ENCODE assay signal across 1 cellular context in genomic region chr14:81170104-81170828, GRCh38.
TF ChIP-seq lines count a peak whose summit lies in the region.

No MANE protein-coding gene starts in this region.

TF ChIP-seq in HepG2, 621 proteins besides CTCF, POLR2A, EP300 and RAD21 (continued from another document and continues in another):
- TF ChIP-seq ZNF142 (CRISPR knock-in tag; IDR thresholded peaks at IDR 0.05): peak; percentile 20; the same call in 1 of the 2 replicates
- peak; percentile 73 for TF ChIP-seq ZNF574 (CRISPR knock-in tag; IDR thresholded peaks at IDR 0.05)
- TF ChIP-seq ZNF430 (CRISPR knock-in tag; IDR thresholded peaks at IDR 0.05): no peak
- peak; percentile 49 for TF ChIP-seq RBM39 (IDR thresholded peaks at IDR 0.05; ENCODE audit: low read depth, low read length, poor library complexity, severe bottlenecking)
- no peak for TF ChIP-seq E2F2 (CRISPR knock-in tag; IDR thresholded peaks at IDR 0.05; ENCODE audit: borderline replicate concordance)
- TF ChIP-seq ZNF687 (CRISPR knock-in tag; IDR thresholded peaks at IDR 0.05): peak; percentile 89
- TF ChIP-seq THAP11 (CRISPR knock-in tag; IDR thresholded peaks at IDR 0.05): peak; percentile 23; the same call in 1 of the 2 replicates
- no peak for TF ChIP-seq GABPA (IDR thresholded peaks at IDR 0.05; ENCODE audit: low read depth, low read length)
- no peak for TF ChIP-seq GABPA (CRISPR knock-in tag; IDR thresholded peaks at IDR 0.05; ENCODE audit: low read depth)
- TF ChIP-seq ZNF343 (CRISPR knock-in tag; IDR thresholded peaks at IDR 0.05): peak; percentile 85; the same call in 1 of the 2 replicates
- no peak for TF ChIP-seq ZNF775 (CRISPR knock-in tag; IDR thresholded peaks at IDR 0.05; ENCODE audit: borderline replicate concordance)
- TF ChIP-seq ZNF136 (CRISPR knock-in tag; IDR thresholded peaks at IDR 0.05; ENCODE audit: low read depth): no peak
- TF ChIP-seq SMC3 (IDR thresholded peaks at IDR 0.05; ENCODE audit: low read length): peak; percentile 54
- TF ChIP-seq SAFB2 (CRISPR knock-in tag; IDR thresholded peaks at IDR 0.05; ENCODE audit: borderline replicate concordance, low read depth): no peak
- TF ChIP-seq GLI4 (CRISPR knock-in tag; IDR thresholded peaks at IDR 0.05; ENCODE audit: borderline replicate concordance): 0 out of 2 replicates have a peak, but pooled peaks have one; percentile 2
- no peak for TF ChIP-seq ZNF883 (CRISPR knock-in tag; IDR thresholded peaks at IDR 0.05; ENCODE audit: not compliant biosample characterization)
- TF ChIP-seq ZBTB42 (CRISPR knock-in tag; IDR thresholded peaks at IDR 0.05): no peak
- no peak for TF ChIP-seq ZNF792 (CRISPR knock-in tag; IDR thresholded peaks at IDR 0.05)
- peak; percentile 4; the same call in 1 of the 2 replicates for TF ChIP-seq HNF4A (CRISPR knock-in tag; IDR thresholded peaks at IDR 0.05)
- no peak for TF ChIP-seq ZNF7 (CRISPR knock-in tag; IDR thresholded peaks at IDR 0.05)
- TF ChIP-seq TERF1 (CRISPR knock-in tag; IDR thresholded peaks at IDR 0.05): no peak
- peak; percentile 70 for TF ChIP-seq MAX (IDR thresholded peaks at IDR 0.05)
- TF ChIP-seq ZNF839 (CRISPR knock-in tag; IDR thresholded peaks at IDR 0.05; ENCODE audit: borderline replicate concordance): peak; percentile 86; the same call in 1 of the 2 replicates
- TF ChIP-seq RELA (CRISPR knock-in tag; IDR thresholded peaks at IDR 0.05): no peak
- no peak for TF ChIP-seq SNRNP70 (IDR thresholded peaks at IDR 0.05; ENCODE audit: low read depth, low read length)
- no peak for TF ChIP-seq JDP2 (CRISPR knock-in tag; IDR thresholded peaks at IDR 0.05; ENCODE audit: borderline replicate concordance)
- TF ChIP-seq ZNF552 (CRISPR knock-in tag; IDR thresholded peaks at IDR 0.05; ENCODE audit: borderline replicate concordance): no peak
- peak; percentile 90 for TF ChIP-seq FOSL2 (CRISPR knock-in tag; IDR thresholded peaks at IDR 0.05)
- no peak for TF ChIP-seq CSRNP2 (CRISPR knock-in tag; conservative IDR thresholded peaks at IDR 0.05; ENCODE audit: low read depth)
- TF ChIP-seq CCDC6 (CRISPR knock-in tag; IDR thresholded peaks at IDR 0.05): no peak
- TF ChIP-seq ZNF878 (CRISPR knock-in tag; IDR thresholded peaks at IDR 0.05): no peak
- no peak for TF ChIP-seq NFYB (CRISPR knock-in tag; IDR thresholded peaks at IDR 0.05)
- TF ChIP-seq MIER2 (CRISPR knock-in tag; IDR thresholded peaks at IDR 0.05): no peak
- 0 out of 2 replicates have a peak, but pooled peaks have one; percentile 11 for TF ChIP-seq ZSCAN31 (CRISPR knock-in tag; IDR thresholded peaks at IDR 0.05; ENCODE audit: low read depth)
- no peak for TF ChIP-seq TOE1 (CRISPR knock-in tag; IDR thresholded peaks at IDR 0.05)
- TF ChIP-seq U2AF2 (IDR thresholded peaks at IDR 0.05; ENCODE audit: low read depth, low read length): no peak
- TF ChIP-seq AHDC1 (CRISPR knock-in tag; IDR thresholded peaks at IDR 0.05; ENCODE audit: borderline replicate concordance): peak; percentile 49; the same call in 1 of the 2 replicates
